In genomic region chr5:74394543-74394923, GRCh38 we compare ENCODE assay signal across 13 cellular contexts.
DNase-seq lines count a peak whose midpoint lies in the region; ATAC-seq and TF ChIP-seq lines count a peak whose summit lies in the region.
"Had no signal": no experiment of that assay in that cellular context is flagged by ENCODE, and none has a peak within 500 bp of the region (broad histone marks: within the 10 kb centered on the region; RNA-seq: fewer than 3 reads in every experiment).

No MANE protein-coding gene starts in this region.

- H4K20me1 ChIP-seq in MM.1S (ENCODE audit: insufficient read depth, low read length), result no peaks in the 10 kb centered on the region

- H3K36me3 ChIP-seq in MM.1S (replicated peaks; ENCODE audit: insufficient read depth, low read length), result no peaks in the 10 kb centered on the region
- H3K36me3 ChIP-seq: esophagus muscularis mucosa, thoracic aorta had no signal

- no peaks in the 10 kb centered on the region for H3K9me2 ChIP-seq in MM.1S (replicated peaks; ENCODE audit: insufficient read depth, low read length)

- H3F3A ChIP-seq in MM.1S (ENCODE audit: insufficient read depth, low read length), result peaks cover 10% of the 10 kb centered on the region; the same call in 1 of the 2 replicates

- no peaks in the 10 kb centered on the region for H3K36me3 Mint-ChIP-seq in chondrocyte (ENCODE audit: low read depth)
- no peaks in the 10 kb centered on the region for H3K36me3 Mint-ChIP-seq in naive B cell
- H3K36me3 Mint-ChIP-seq in HFFc6 (ENCODE audit: low read depth), result no peaks in the 10 kb centered on the region

- peaks cover 15% of the 10 kb centered on the region for H3K4me1 Mint-ChIP-seq in chondrocyte (ENCODE audit: low read depth)
- H3K4me1 Mint-ChIP-seq in naive B cell, result peaks cover 0 to 6% (median 2%) of the 10 kb centered on the region in 3 donors
- H3K4me1 Mint-ChIP-seq in HFFc6 (ENCODE audit: low read depth), result peaks cover 19% of the 10 kb centered on the region

- peak overlapping the region; percentile 57; the same call in 1 of the 2 replicates for H3K27ac ChIP-seq in MM.1S (ENCODE audit: low read length)
- H3K27ac ChIP-seq: esophagus muscularis mucosa, GM23248, thoracic aorta had no signal

- peak; percentile 39 for DNase-seq in MM.1S
- DNase-seq in chondrocyte (ENCODE audit: low spot score), result no peak
- DNase-seq in naive B cell, result no peak
- DNase-seq in HPDE6-E6E7 (ENCODE audit: extremely low spot score), result no peak
- DNase-seq in HFFc6, result no peak
- DNase-seq in GM20000 (ENCODE audit: low spot score), result no peak
- DNase-seq: DMS153, GM23248, posterior cingulate gyrus had no signal

- no peaks in the 10 kb centered on the region for H3K27me3 Mint-ChIP-seq in chondrocyte (ENCODE audit: low read depth)
- H3K27me3 Mint-ChIP-seq in naive B cell, result no peaks in the 10 kb centered on the region
- H3K27me3 Mint-ChIP-seq in HFFc6 (ENCODE audit: insufficient read depth), result no peaks in the 10 kb centered on the region; the same call in 1 of the 2 replicates

- peak; percentile 40 to 49 for ATAC-seq in naive B cell (ENCODE audit: low read depth in 2 of 2)
- no peak for ATAC-seq in HG03196 (IDR thresholded peaks at IDR 0.05; ENCODE audit: unreplicated experiment)

- H3K9me3 Mint-ChIP-seq in chondrocyte (ENCODE audit: low read depth) (peaks cover 3% of the 10 kb centered on the region), naive B cell (peaks cover 0 to 2% (median 0%) of the 10 kb centered on the region in 7 donors), HFFc6 (no peaks in the 10 kb centered on the region)

- H3K9ac ChIP-seq in MM.1S (ENCODE audit: low read length), result no peak overlapping the region
- H3K9ac ChIP-seq: GM23248 had no signal

- TF ChIP-seq CTCF in GM12873 (IDR thresholded peaks at IDR 0.05; ENCODE audit: insufficient read depth, low read depth, low read length, missing control alignments) (peak; percentile 31), MM.1S (IDR thresholded peaks at IDR 0.05; ENCODE audit: low read length) (peak; percentile 22), chondrocyte (IDR thresholded peaks at IDR 0.05) (peak; percentile 7), HFFc6 (IDR thresholded peaks at IDR 0.05) (no peak; the same call in 1 of the 2 replicates), GM20000 (IDR thresholded peaks at IDR 0.05; ENCODE audit: extremely low read depth, missing control alignments) (no peak)

- H3K4me1 ChIP-seq in MM.1S (ENCODE audit: low read length), result peaks cover 19% of the 10 kb centered on the region
- H3K4me1 ChIP-seq: esophagus muscularis mucosa had no signal

- H3K4me3 Mint-ChIP-seq in chondrocyte (ENCODE audit: unreplicated experiment) (no peak overlapping the region), naive B cell (no peak overlapping the region), HFFc6 (no peak overlapping the region)

- H3K79me2 ChIP-seq in MM.1S (ENCODE audit: low read length), result no peaks in the 10 kb centered on the region

- no peak overlapping the region for H3K27ac Mint-ChIP-seq in chondrocyte (ENCODE audit: unreplicated experiment)
- H3K27ac Mint-ChIP-seq in naive B cell, result peak overlapping the region in 2 of 6 donors; percentile 9 to 26
- no peak overlapping the region for H3K27ac Mint-ChIP-seq in HFFc6

- H2AFZ ChIP-seq in MM.1S (ENCODE audit: low read length), result peak overlapping the region; percentile 19
- H2AFZ ChIP-seq: GM23248 had no signal

- no peaks in the 10 kb centered on the region for H3K9me3 ChIP-seq in MM.1S (replicated peaks; ENCODE audit: insufficient read depth, low read length)
- H3K9me3 ChIP-seq: esophagus muscularis mucosa, thoracic aorta had no signal

- H3K4me2 ChIP-seq in MM.1S (ENCODE audit: low read depth, low read length), result 0 out of 2 replicates have a peak overlapping the region, but pooled peaks have one; percentile 28

- no peak overlapping the region for H3K4me3 ChIP-seq in MM.1S (ENCODE audit: low read length)
- H3K4me3 ChIP-seq: esophagus muscularis mucosa, GM23248, thoracic aorta had no signal

- no peaks in the 10 kb centered on the region for H3K27me3 ChIP-seq in MM.1S (replicated peaks; ENCODE audit: insufficient read depth, low read length)
- H3K27me3 ChIP-seq: esophagus muscularis mucosa had no signal

Comparison
In these comparisons a context has a peak if more than half of its experiments do, and no peak if none do; other contexts are left out.
1. CTCF ChIP-seq: peak in GM12873 (single experiment), MM.1S (single experiment) and chondrocyte (single experiment); none in HFFc6 (single experiment) and GM20000 (single experiment).